Comparison of ENCODE assay signal across 9 cellular contexts in genomic region chr14:21069388-21070082, GRCh38. TPM values are rescaled to one million over a fixed set of nuclear protein-coding genes. Genes with fewer than 3 reads are reported as not detected.
DNase-seq lines count a peak whose midpoint lies in the region; ATAC-seq lines count a peak whose summit lies in the region.
"Had no signal": no experiment of that assay in that cellular context is flagged by ENCODE, and none has a peak within 500 bp of the region (broad histone marks: within the 10 kb centered on the region; RNA-seq: fewer than 3 reads in every experiment).

No MANE protein-coding gene starts in this region.

- H3K4me3 ChIP-seq in mucosa of rectum (ENCODE audit: low read length in 2 of 2) (peak overlapping the region; percentile 52 to 70), urinary bladder (ENCODE audit: low read depth, low read length) (peak overlapping the region; percentile 62)

- H3K36me3 ChIP-seq in mucosa of rectum (ENCODE audit: control insufficient read depth in 2 of 2, insufficient read depth in 2 of 2, low read length in 2 of 2) = peaks cover 7 to 10% of the 10 kb centered on the region in 2 donors
- H3K36me3 ChIP-seq in urinary bladder (ENCODE audit: insufficient read depth) = peaks cover 2% of the 10 kb centered on the region

- peak in 4 of 6 experiments; percentile 4 to 38 (median 24) for DNase-seq in stimulated activated naive CD4-positive, alpha-beta T cell (lab: John Stamatoyannopoulos, UW)
- no peak for DNase-seq in stimulated activated naive CD4-positive, alpha-beta T cell treated with Interleukin-2 at 50 U/mL for 16 hours (lab: John Stamatoyannopoulos, UW)
- peak; percentile 16 for DNase-seq in SW480 (ENCODE audit: low spot score)
- peak; percentile 78 for DNase-seq in epidermal melanocyte (ENCODE audit: insufficient read length, low spot score)
- no peak for DNase-seq in GDM1 (lab: John Stamatoyannopoulos, UW)

- peak overlapping the region; percentile 68 to 83 for H3K9ac ChIP-seq in mucosa of rectum (ENCODE audit: low read depth in 1 of 2, low read length in 2 of 2)

- H3K27ac ChIP-seq in mucosa of rectum (ENCODE audit: low read depth in 2 of 2, low read length in 2 of 2) (peak overlapping the region; percentile 18 to 93), urinary bladder (ENCODE audit: low read depth) (peak overlapping the region; percentile 31)

- H3K27me3 ChIP-seq in mucosa of rectum (ENCODE audit: control insufficient read depth in 2 of 2, insufficient read depth in 2 of 2, low read length in 2 of 2) = no peaks in the 10 kb centered on the region

- no peaks in the 10 kb centered on the region for H3K9me3 ChIP-seq in mucosa of rectum (ENCODE audit: control insufficient read depth in 2 of 2, low read length in 2 of 2)

- peaks cover 33% of the 10 kb centered on the region in 2 donors for H3K4me1 ChIP-seq in mucosa of rectum (ENCODE audit: control insufficient read depth in 2 of 2, insufficient read depth in 2 of 2, low read length in 2 of 2)
- H3K4me1 ChIP-seq in urinary bladder (ENCODE audit: insufficient read depth) = no peaks in the 10 kb centered on the region

- no peak for ATAC-seq in GM21528 (IDR thresholded peaks at IDR 0.05; ENCODE audit: low FRiP score, unreplicated experiment)

- WGBS in urinary bladder = under 1% methylated on average over 40 of the region's 40 CpGs

RNA-seq across cellular contexts. Expression of gene ARHGEF40, which starts 0.6 kb away (rescaled TPM):
- 43.9 TPM for total RNA-seq in urinary bladder
- polyA plus RNA-seq in urinary bladder = 27.9 TPM

RNA-seq across cellular contexts. Expression of gene RNASE8, which starts 11.9 kb away (rescaled TPM):
- not detected for total RNA-seq in urinary bladder
- polyA plus RNA-seq in urinary bladder = not detected
- total RNA-seq: glomerular endothelial cell had no signal

RNA-seq across cellular contexts. Expression of gene RNASE7, which starts 27.4 kb away (rescaled TPM):
- total RNA-seq in urinary bladder = not detected
- polyA plus RNA-seq in urinary bladder = 0.06 TPM
- total RNA-seq: glomerular endothelial cell had no signal

RNA-seq across cellular contexts. Expression of gene ZNF219, which starts 28.9 kb away (rescaled TPM):
- 9.8 TPM for total RNA-seq in urinary bladder
- 67.1 TPM for polyA plus RNA-seq in urinary bladder

RNA-seq across cellular contexts. Expression of gene TMEM253, which starts 31.3 kb away (rescaled TPM):
- total RNA-seq in urinary bladder = 0.37 TPM
- polyA plus RNA-seq in urinary bladder = 0.42 TPM
- total RNA-seq: glomerular endothelial cell had no signal

Comparison
In these comparisons a context has a peak if more than half of its experiments do, and no peak if none do; other contexts are left out.
1. DNase-seq: peak in stimulated activated naive CD4-positive, alpha-beta T cell (4 of 6), SW480 (single experiment) and epidermal melanocyte (single experiment); none in stimulated activated naive CD4-positive, alpha-beta T cell treated with Interleukin-2 at 50 U/mL for 16 hours (single experiment) and GDM1 (single experiment).